Comparison of ENCODE assay signal across 9 cellular contexts in the genomic region with DNA sequence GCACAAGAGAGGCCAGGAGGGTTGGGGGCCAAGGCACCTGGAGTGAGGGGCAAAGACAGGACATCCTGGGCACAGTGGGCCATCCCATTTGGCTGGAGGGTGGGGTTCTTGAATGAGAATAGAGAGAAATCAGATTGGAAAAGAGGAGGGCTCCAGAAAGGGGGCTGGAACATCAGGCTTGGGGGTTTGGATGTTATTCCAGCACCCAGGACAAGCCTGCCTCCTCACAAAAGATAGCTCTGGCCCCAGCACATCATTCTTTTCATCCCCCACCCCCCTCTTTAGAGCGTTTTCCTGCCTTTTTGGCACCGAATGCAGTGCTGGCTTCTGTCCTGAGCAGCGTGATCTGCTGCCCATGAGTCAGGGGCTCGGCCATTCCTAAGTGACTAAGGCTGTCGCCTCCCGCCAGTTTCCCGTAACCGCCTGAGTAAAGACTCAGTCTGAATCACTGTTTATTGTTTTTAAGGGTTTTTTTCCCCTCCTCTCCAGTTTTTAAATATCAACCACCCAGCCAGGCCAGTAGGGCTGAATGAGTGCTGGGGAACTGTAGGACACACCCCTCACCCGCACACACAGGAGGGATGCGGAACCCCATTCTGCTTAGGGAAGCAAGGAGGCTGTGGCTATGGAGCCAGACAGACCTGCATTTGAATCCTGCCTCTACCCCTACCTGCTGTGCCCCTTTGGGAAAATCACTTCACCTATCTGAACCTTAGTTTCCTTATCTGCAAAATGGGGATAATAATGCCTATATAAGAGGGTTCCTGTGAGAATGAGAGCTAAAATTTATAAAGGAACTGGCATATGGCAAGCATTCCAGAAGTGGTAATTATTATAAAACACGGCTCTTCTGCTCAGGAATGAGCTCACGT. TPM values are rescaled to one million over a fixed set of nuclear protein-coding genes. Genes with fewer than 3 reads are reported as not detected.
DNase-seq lines count a peak whose midpoint lies in the region; ATAC-seq, FAIRE-seq and TF ChIP-seq lines count a peak whose summit lies in the region.
"Had no signal": no experiment of that assay in that cellular context is flagged by ENCODE, and none has a peak within 500 bp of the region (broad histone marks: within the 10 kb centered on the region; RNA-seq: fewer than 3 reads in every experiment).

No MANE protein-coding gene starts in this region.

- ATAC-seq in HG02981 (IDR thresholded peaks at IDR 0.05; ENCODE audit: unreplicated experiment): no peak
- ATAC-seq in naive thymus-derived CD8-positive, alpha-beta T cell: no peak

- H3K4me1 Mint-ChIP-seq in naive thymus-derived CD8-positive, alpha-beta T cell: peaks cover 0 to 3% (median under 1%) of the 10 kb centered on the region in 4 donors

- FAIRE-seq in GM19239 (lab: Jason Lieb, UNC) (no peak), GM12892 (lab: Jason Lieb, UNC) (no peak)

- TF ChIP-seq POLR2A in GM12892 (IDR thresholded peaks at IDR 0.05; ENCODE audit: low read depth, low read length): no peak

- H3K4me3 ChIP-seq in AG10803 (ENCODE audit: low read length) (no peak overlapping the region), fibroblast of the aortic adventitia (ENCODE audit: low read depth, low read length) (no peak overlapping the region)

- DNase-seq in AG10803 (ENCODE audit: low read depth): peak; percentile 96
- peak; percentile 94 for DNase-seq in RPMI7951 (ENCODE audit: low read depth)
- peak; percentile 99 for DNase-seq in fibroblast of the aortic adventitia (ENCODE audit: low read depth)
- peak in 38 of 56 donors; percentile 9 to 93 (median 44) for DNase-seq in nucleus accumbens (lab: John Stamatoyannopoulos, UW)
- DNase-seq in GM19239 (ENCODE audit: insufficient read length, low spot score): no peak
- no peak for DNase-seq in GM12892 (ENCODE audit: insufficient read length)
- no peak for DNase-seq in naive thymus-derived CD8-positive, alpha-beta T cell
- DNase-seq: activated CD4-positive, alpha-beta T cell treated with anti-CD3 and anti-CD28 coated beads for 4 hours had no signal

- H3K36me3 Mint-ChIP-seq in naive thymus-derived CD8-positive, alpha-beta T cell: no peaks in the 10 kb centered on the region

- TF ChIP-seq CTCF in AG10803 (conservative IDR thresholded peaks at IDR 0.05; ENCODE audit: low read length): peak; percentile 24
- peak; percentile 48 for TF ChIP-seq CTCF in fibroblast of the aortic adventitia (IDR thresholded peaks at IDR 0.05; ENCODE audit: insufficient read depth, low read length)

- POLR2A ChIA-PET in naive thymus-derived CD8-positive, alpha-beta T cell (lab: Charles Lee): no interaction called here

- H3K4me3 Mint-ChIP-seq in naive thymus-derived CD8-positive, alpha-beta T cell: no peak overlapping the region

- no peaks in the 10 kb centered on the region for H3K9me3 Mint-ChIP-seq in naive thymus-derived CD8-positive, alpha-beta T cell

- peaks cover 2 to 19% (median 15%) of the 10 kb centered on the region in 5 donors for H3K27me3 Mint-ChIP-seq in naive thymus-derived CD8-positive, alpha-beta T cell

- H3K27ac Mint-ChIP-seq in naive thymus-derived CD8-positive, alpha-beta T cell: no peak overlapping the region

RNA-seq across cellular contexts. Expression of gene NAV2, which starts 32.4 kb away (rescaled TPM):
- 6.9 and 7.1 TPM in 2 replicates for total RNA-seq in RPMI7951 (2014; rRNA removed; shearing (Covaris generic))
- total RNA-seq in fibroblast of the aortic adventitia (ENCODE audit: low replicate concordance): 6.5 and 44.6 TPM in 2 replicates
- 1.2 TPM for polyA plus RNA-seq in GM12892 (2012; ENCODE audit: missing spikeins)
- total RNA-seq in naive thymus-derived CD8-positive, alpha-beta T cell: 1 to 10 TPM; 2.1 to 4.2 TPM
- polyA plus RNA-seq in naive thymus-derived CD8-positive, alpha-beta T cell: under 1 TPM in 2 of 3 donors, not detected in 1; 0.06 to 0.16 TPM

Comparison
In these comparisons a context has a peak if more than half of its experiments do, and no peak if none do; other contexts are left out.
1. DNase-seq: peak in AG10803 (single experiment), RPMI7951 (single experiment), fibroblast of the aortic adventitia (single experiment) and nucleus accumbens (38 of 56); none in GM19239 (single experiment), GM12892 (single experiment) and naive thymus-derived CD8-positive, alpha-beta T cell (0 of 10).